In genomic region chr2:10949835-10950234, GRCh38 we compare ENCODE assay signal across 30 cellular contexts. TPM values are rescaled to one million over a fixed set of nuclear protein-coding genes. Genes with fewer than 3 reads are reported as not detected.
"Had no signal": no experiment of that assay in that cellular context is flagged by ENCODE, and none has a peak within 500 bp of the region (broad histone marks: within the 10 kb centered on the region; RNA-seq: fewer than 3 reads in every experiment).

No MANE protein-coding gene starts in this region.

- H3K9me3 ChIP-seq: ovary, prostate gland, spleen, suprapubic skin, testis, tibial artery, transverse colon, upper lobe of right lung had no signal

- H3K4me3 Mint-ChIP-seq: natural killer cell; nephron; neural progenitor cell; stimulated activated memory B cell treated with anti-CD40 and anti-IgM and Interleukin-4, amounts not matched to agents 10 μg/mL and 1 μg/mL and 100 μg/mL, for 72 hours; stimulated activated naive CD8-positive, alpha-beta T cell treated with anti-CD3 and anti-CD28 coated beads, Interleukin-15, amount 100 ng/mL, for 72 hours; type B pancreatic cell had no signal

- H3K36me3 ChIP-seq: neural progenitor cell, ovary, prostate gland, spleen, suprapubic skin, tibial artery, transverse colon, upper lobe of right lung had no signal

- H3K36me3 Mint-ChIP-seq: stimulated activated memory B cell treated with anti-CD40 and anti-IgM and Interleukin-4, amounts not matched to agents 10 μg/mL and 1 μg/mL and 100 μg/mL, for 72 hours; type B pancreatic cell had no signal

- H3K4me3 ChIP-seq: neural progenitor cell, ovary, prostate gland, skin epidermis, smooth muscle cell, spleen, suprapubic skin, testis, tibial artery, transverse colon, upper lobe of right lung had no signal

- ATAC-seq: naive thymus-derived CD4-positive, alpha-beta T cell; natural killer cell; right cardiac atrium; sciatic nerve; stimulated activated memory B cell treated with anti-CD40 and anti-IgM and Interleukin-4, amounts not matched to agents 10 μg/mL and 1 μg/mL and 100 μg/mL, for 72 hours; stimulated activated naive CD8-positive, alpha-beta T cell treated with anti-CD3 and anti-CD28 coated beads, Interleukin-15, amount 100 ng/mL, for 72 hours; stimulated activated naive CD8-positive, alpha-beta T cell treated with anti-CD3 and anti-CD28 coated beads, Interleukin-15, Interleukin-2, amounts not matched to agents 100 U/mL and 50 U/mL, for 24 hours; upper lobe of right lung had no signal

- H3K4me1 Mint-ChIP-seq: stimulated activated memory B cell treated with anti-CD40 and anti-IgM and Interleukin-4, amounts not matched to agents 10 μg/mL and 1 μg/mL and 100 μg/mL, for 72 hours had no signal

- H3K27me3 ChIP-seq: neural progenitor cell, ovary, testis had no signal

- H3K4me1 ChIP-seq: neural progenitor cell, parathyroid adenoma, prostate gland, spleen, suprapubic skin, testis, tibial artery, transverse colon, upper lobe of right lung had no signal

- H3K27ac Mint-ChIP-seq: natural killer cell; nephron; neural progenitor cell; stimulated activated memory B cell treated with anti-CD40 and anti-IgM and Interleukin-4, amounts not matched to agents 10 μg/mL and 1 μg/mL and 100 μg/mL, for 72 hours; stimulated activated naive CD8-positive, alpha-beta T cell treated with anti-CD3 and anti-CD28 coated beads, Interleukin-15, amount 100 ng/mL, for 72 hours; type B pancreatic cell had no signal

- H3K27ac ChIP-seq: neural progenitor cell, ovary, parathyroid adenoma, prostate gland, skin epidermis, spleen, suprapubic skin, testis, tibial artery, transverse colon, upper lobe of right lung had no signal

- DNase-seq: naive thymus-derived CD4-positive, alpha-beta T cell; natural killer cell; occipital lobe; ovary; right cardiac atrium; spleen; stimulated activated CD4-positive, alpha-beta T cell treated with anti-CD3 and anti-CD28 coated beads, Interleukin-12 subunit alpha, Interleukin-12 subunit beta, amount 100 ng/mL, for 4 hours; stimulated activated CD4-positive, alpha-beta T cell treated with anti-CD3 and anti-CD28 coated beads, Interleukin-1b, Interleukin-23, amount 100 ng/mL, for 48 hours; stimulated activated CD4-positive, alpha-beta T cell treated with anti-CD3 and anti-CD28 coated beads, Interleukin-4, amount 100 ng/mL, for 1 hour; stimulated activated CD4-positive, alpha-beta T cell treated with anti-CD3 and anti-CD28 coated beads, Interleukin-4, amount 100 ng/mL, for 4 hours; stimulated activated CD8-positive, alpha-beta memory T cell treated with anti-CD3 and anti-CD28 coated beads, Interleukin-4, amount 100 ng/mL, for 48 hours; stimulated activated naive CD4-positive, alpha-beta T cell; stimulated activated naive CD8-positive, alpha-beta T cell treated with anti-CD3 and anti-CD28 coated beads, Interleukin-15, amount 100 ng/mL, for 72 hours; stimulated activated naive CD8-positive, alpha-beta T cell treated with anti-CD3 and anti-CD28 coated beads, Interleukin-15, Interleukin-2, amounts not matched to agents 100 U/mL and 50 U/mL, for 24 hours; substantia nigra; testis; tibial artery; transverse colon; upper lobe of right lung had no signal

RNA-seq across cellular contexts. Expression of gene KCNF1, which starts 38.1 kb away (rescaled TPM):
- total RNA-seq: naive thymus-derived CD4-positive, alpha-beta T cell; natural killer cell; renal cortical epithelial cell; smooth muscle cell; suprapubic skin had no signal
